Comparison of ENCODE assay signal across 19 cellular contexts in genomic region chr15:80485370-80486164, GRCh38.
DNase-seq lines count a peak whose midpoint lies in the region; ATAC-seq and TF ChIP-seq lines count a peak whose summit lies in the region.
"Had no signal": no experiment of that assay in that cellular context is flagged by ENCODE, and none has a peak within 500 bp of the region (broad histone marks: within the 10 kb centered on the region; RNA-seq: fewer than 3 reads in every experiment).

No MANE protein-coding gene starts in this region.

- H3K9ac ChIP-seq in fibroblast of lung (ENCODE audit: insufficient read depth, low read length) = no peak overlapping the region

- no peaks in the 10 kb centered on the region for H3K27me3 Mint-ChIP-seq in activated CD4-positive, alpha-beta memory T cell treated with anti-CD3 and anti-CD28 coated beads, Interleukin-2, amount 10 ng/mL, durations not matched to agents 7 days and 5 days

- H3K27me3 ChIP-seq in AG04450 (ENCODE audit: control insufficient read depth, insufficient read depth, low read length) (no peaks in the 10 kb centered on the region), fibroblast of lung (ENCODE audit: control insufficient read depth, insufficient read depth, low read length) (no peaks in the 10 kb centered on the region)

- H3K4me1 ChIP-seq in fibroblast of lung (ENCODE audit: control insufficient read depth, extremely low read depth, insufficient read depth, low read length) = peaks cover 60% of the 10 kb centered on the region

- no peaks in the 10 kb centered on the region for H3K36me3 Mint-ChIP-seq in activated CD4-positive, alpha-beta memory T cell treated with anti-CD3 and anti-CD28 coated beads, Interleukin-2, amount 10 ng/mL, durations not matched to agents 7 days and 5 days (ENCODE audit: low read depth)
- H3K36me3 Mint-ChIP-seq: naive thymus-derived CD8-positive, alpha-beta T cell had no signal

- no peaks in the 10 kb centered on the region for H3K79me2 ChIP-seq in fibroblast of lung (ENCODE audit: control insufficient read depth, insufficient read depth, low read length)

- DNase-seq in AG04450 (ENCODE audit: low read depth, low spot score) = no peak
- DNase-seq in Caki2 (ENCODE audit: low read depth) = peak; percentile 53
- DNase-seq in NCI-H510A treated with DMSO at 0.1 percent for 48 hours (lab: John Stamatoyannopoulos, UW) = peak; percentile 29
- DNase-seq in fibroblast of lung (ENCODE audit: low read depth in 2 of 2) = no peak
- DNase-seq in activated CD4-positive, alpha-beta memory T cell treated with anti-CD3 and anti-CD28 coated beads, Interleukin-2, amount 10 ng/mL, durations not matched to agents 7 days and 5 days = no peak
- no peak for DNase-seq in GM13976 (ENCODE audit: low spot score)
- DNase-seq: activated CD4-positive, alpha-beta T cell treated with anti-CD3 and anti-CD28 coated beads for 4 hours; activated CD8-positive, alpha-beta memory T cell treated with anti-CD3 and anti-CD28 coated beads, Interleukin-2, amount 50 U/mL, for 48 hours; activated gamma-delta T cell treated with Interleukin-2 at 50 U/mL for 16 hours; AML-193; GF-D8; islet precursor cell; naive thymus-derived CD8-positive, alpha-beta T cell; NCI-H2029; RPMI8226; small intestine; stimulated activated CD4-positive, alpha-beta T cell treated with anti-CD3 and anti-CD28 coated beads, Interleukin-4, amount 100 ng/mL, for 1 hour had no signal

- H3K27ac Mint-ChIP-seq in activated CD4-positive, alpha-beta memory T cell treated with anti-CD3 and anti-CD28 coated beads, Interleukin-2, amount 10 ng/mL, durations not matched to agents 7 days and 5 days = no peak overlapping the region
- H3K27ac Mint-ChIP-seq: naive thymus-derived CD8-positive, alpha-beta T cell had no signal

- H3K4me3 Mint-ChIP-seq in activated CD4-positive, alpha-beta memory T cell treated with anti-CD3 and anti-CD28 coated beads, Interleukin-2, amount 10 ng/mL, durations not matched to agents 7 days and 5 days = no peak overlapping the region
- H3K4me3 Mint-ChIP-seq: naive thymus-derived CD8-positive, alpha-beta T cell had no signal

- H3K9me3 ChIP-seq in AG04450 (ENCODE audit: control insufficient read depth, insufficient read depth, low read length) (no peaks in the 10 kb centered on the region), fibroblast of lung (ENCODE audit: control insufficient read depth, insufficient read depth, low read depth, low read length) (no peaks in the 10 kb centered on the region)

- H3K4me3 ChIP-seq in AG04450 (ENCODE audit: low read depth, low read length) = no peak overlapping the region
- no peak overlapping the region for H3K4me3 ChIP-seq in fibroblast of lung (replicated peaks in 1 of 4; ENCODE audit: control extremely low read depth in 1 of 4, insufficient read depth in 1 of 4, low read depth in 3 of 4, low read length in 4 of 4)

- CTCF ChIA-PET in AG04450 (lab: Charles Lee) = no interaction called here
- CTCF ChIA-PET in activated CD4-positive, alpha-beta memory T cell treated with anti-CD3 and anti-CD28 coated beads, Interleukin-2, amount 10 ng/mL, durations not matched to agents 7 days and 5 days (lab: Charles Lee) = no interaction called here

- H2AFZ ChIP-seq in fibroblast of lung (ENCODE audit: low read length) = no peak overlapping the region

- POLR2A ChIA-PET in AG04450 (lab: Yijun Ruan, JAX) = no interaction called here
- POLR2A ChIA-PET in activated CD4-positive, alpha-beta memory T cell treated with anti-CD3 and anti-CD28 coated beads, Interleukin-2, amount 10 ng/mL, durations not matched to agents 7 days and 5 days (lab: Charles Lee) = no interaction called here

- TF ChIP-seq CTCF in AG04450 (IDR thresholded peaks at IDR 0.05; ENCODE audit: low read depth, low read length) (no peak), fibroblast of lung (conservative IDR thresholded peaks at IDR 0.05 in 1 of 2, IDR thresholded peaks at IDR 0.05 in 1 of 2; ENCODE audit: low read depth in 1 of 2, low read length in 2 of 2) (no peak), GM13976 (IDR thresholded peaks at IDR 0.05; ENCODE audit: borderline replicate concordance, control extremely low read depth, extremely low read depth, insufficient read depth, missing control alignments) (no peak)

- H3K4me1 Mint-ChIP-seq in activated CD4-positive, alpha-beta memory T cell treated with anti-CD3 and anti-CD28 coated beads, Interleukin-2, amount 10 ng/mL, durations not matched to agents 7 days and 5 days = no peaks in the 10 kb centered on the region
- H3K4me1 Mint-ChIP-seq: naive thymus-derived CD8-positive, alpha-beta T cell had no signal

- H3K9me3 Mint-ChIP-seq in activated CD4-positive, alpha-beta memory T cell treated with anti-CD3 and anti-CD28 coated beads, Interleukin-2, amount 10 ng/mL, durations not matched to agents 7 days and 5 days = no peaks in the 10 kb centered on the region
- H3K9me3 Mint-ChIP-seq: naive thymus-derived CD8-positive, alpha-beta T cell had no signal

- peak overlapping the region; percentile 55 for H3K27ac ChIP-seq in AG04450 (ENCODE audit: low read depth, low read length)
- peak overlapping the region; percentile 64 for H3K27ac ChIP-seq in fibroblast of lung (ENCODE audit: insufficient read depth, low read length)

- in situ Hi-C loops in Caki2 (cut with HindIII; ENCODE audit: low pct_unique_long_range_greater_than_20kb, low sequenced_read_pairs) = no loop called here
- in situ Hi-C loops in GM13976 (cut with MboI; ENCODE audit: low sequenced_read_pairs, unreplicated experiment) = no loop called here

- ATAC-seq in GM21737 (IDR thresholded peaks at IDR 0.05; ENCODE audit: unreplicated experiment) (no peak), HG02885 (IDR thresholded peaks at IDR 0.05; ENCODE audit: poor library complexity, unreplicated experiment) (no peak)
- ATAC-seq: naive thymus-derived CD8-positive, alpha-beta T cell had no signal

- no peaks in the 10 kb centered on the region for H4K20me1 ChIP-seq in fibroblast of lung (ENCODE audit: control insufficient read depth, extremely low read depth, insufficient read depth, low read length)

- no peak overlapping the region for H3K4me2 ChIP-seq in fibroblast of lung (ENCODE audit: extremely low read depth, insufficient read depth, low read length)

- H3K36me3 ChIP-seq in fibroblast of lung (ENCODE audit: control insufficient read depth, insufficient read depth, low read length) = no peaks in the 10 kb centered on the region

Comparison
In these comparisons a context has a peak if more than half of its experiments do, and no peak if none do; other contexts are left out.
1. DNase-seq: peak in Caki2 (single experiment) and NCI-H510A treated with DMSO at 0.1 percent for 48 hours (single experiment); none in AG04450 (single experiment), fibroblast of lung (0 of 2), activated CD4-positive, alpha-beta memory T cell treated with anti-CD3 and anti-CD28 coated beads, Interleukin-2, amount 10 ng/mL, durations not matched to agents 7 days and 5 days (single experiment) and GM13976 (single experiment).